In genomic region chr5:54868511-54869483, GRCh38 we compare ENCODE assay signal across 1 cellular context.
TF ChIP-seq lines count a peak whose summit lies in the region.

No MANE protein-coding gene starts in this region.

TF ChIP-seq in IMR-90, 13 proteins besides CTCF, POLR2A, EP300 and RAD21 (continued from another document):
- TF ChIP-seq NFE2L2 (IDR thresholded peaks at IDR 0.05; ENCODE audit: low read depth, low read length), result no peak
